8 cellular contexts compared by ENCODE assay signal in the genomic region with DNA sequence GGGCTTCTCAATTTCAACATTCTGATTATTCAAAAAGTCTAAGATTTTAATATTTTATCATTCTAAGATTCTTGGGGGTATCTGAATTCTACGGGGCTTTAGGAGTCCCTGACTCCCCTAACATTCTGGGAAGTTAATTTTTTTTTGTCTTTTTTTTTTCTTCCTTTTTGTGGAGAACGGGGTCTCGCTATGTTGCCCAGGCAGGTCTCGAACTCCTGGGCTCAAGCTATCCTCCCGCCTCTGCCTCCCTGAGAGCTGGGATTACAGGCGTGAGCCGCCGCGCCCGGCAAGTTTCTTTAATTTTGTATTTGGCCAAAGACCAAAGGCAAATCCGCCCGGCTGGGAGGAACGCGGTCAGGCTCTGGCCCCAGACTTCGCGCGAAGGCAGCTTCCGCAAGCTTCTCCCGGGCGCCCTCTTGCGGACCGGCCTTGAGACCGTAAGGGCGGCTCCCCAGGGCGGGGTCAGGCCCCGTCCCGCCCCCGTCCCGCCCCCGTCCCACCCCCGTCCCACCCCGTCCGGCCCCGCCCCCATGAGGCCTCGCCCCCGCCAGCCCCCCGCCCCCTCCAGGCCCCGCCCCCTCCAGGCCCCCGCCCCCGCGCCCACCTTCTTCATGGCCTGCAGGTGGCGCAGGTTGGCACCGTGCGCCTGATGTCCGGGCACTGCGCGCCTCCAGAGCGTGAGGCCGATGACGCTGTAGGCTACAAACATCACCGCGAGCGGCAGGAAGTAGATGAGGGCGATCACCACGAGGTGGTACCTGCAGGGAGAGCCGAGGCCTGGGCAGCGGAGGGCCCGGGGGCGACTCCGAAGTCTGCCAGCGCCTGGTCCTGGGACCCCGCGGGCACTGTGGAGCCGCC. TPM values are rescaled to one million over a fixed set of nuclear protein-coding genes. Genes with fewer than 3 reads are reported as not detected.
DNase-seq lines count a peak whose midpoint lies in the region; ATAC-seq and TF ChIP-seq lines count a peak whose summit lies in the region.

No MANE protein-coding gene starts in this region.

- H3K79me1 ChIP-seq in trophoblast cell (ENCODE audit: low read length), result peaks cover 11% of the 10 kb centered on the region

- H3K36me3 Mint-ChIP-seq in activated naive CD4-positive, alpha-beta T cell treated with anti-CD3 and anti-CD28 coated beads, Interleukin-2, amount 50 U/mL, for 72 hours, result no peaks in the 10 kb centered on the region

- intact Hi-C loops in head of caudate nucleus (cut with DNase I) (no loop called here), transverse colon (cut with DNase I; ENCODE audit: low total_unique reads) (no loop called here)

- peaks cover 10% of the 10 kb centered on the region for H3F3A ChIP-seq in SK-N-SH (replicated peaks; ENCODE audit: insufficient read depth)

- H3K4ac ChIP-seq in trophoblast cell (ENCODE audit: low read depth, low read length), result no peak overlapping the region

- ATAC-seq in HG02588 (IDR thresholded peaks at IDR 0.05; ENCODE audit: unreplicated experiment), result peak; percentile 86
- peak; percentile 87 to 97 for ATAC-seq in activated naive CD4-positive, alpha-beta T cell treated with anti-CD3 and anti-CD28 coated beads, Interleukin-2, amount 50 U/mL, for 72 hours

- no peak overlapping the region for H2BK12ac ChIP-seq in trophoblast cell (ENCODE audit: low read length)

- H4K12ac ChIP-seq in trophoblast cell (ENCODE audit: low read depth, low read length), result peak overlapping the region; percentile 76

- TF ChIP-seq EP300 in SK-N-SH (IDR thresholded peaks at IDR 0.05; ENCODE audit: borderline replicate concordance in 1 of 2, low read depth in 1 of 2, low read length in 1 of 2) (no peak), transverse colon (IDR thresholded peaks at IDR 0.05; ENCODE audit: low read depth) (no peak)

- no peaks in the 10 kb centered on the region for H3K9me3 ChIP-seq in SK-N-SH
- H3K9me3 ChIP-seq in trophoblast cell (ENCODE audit: insufficient read depth, low read depth, low read length), result no peaks in the 10 kb centered on the region
- H3K9me3 ChIP-seq in transverse colon, result no peaks in the 10 kb centered on the region

- peak overlapping the region; percentile 81 to 95 for H3K27ac Mint-ChIP-seq in activated naive CD4-positive, alpha-beta T cell treated with anti-CD3 and anti-CD28 coated beads, Interleukin-2, amount 50 U/mL, for 72 hours

- WGBS in SK-N-SH (ENCODE audit: low lambda C conversion rate), result 3% methylated on average over 41 of the region's 64 CpGs
- WGBS in trophoblast cell (ENCODE audit: extremely low coverage, insufficient coverage, insufficient read length), result no CpG with 5 or more reads among the region's 64 CpGs
- WGBS in transverse colon (ENCODE audit: low coverage in 1 of 2), 2 donors, result 0 to 3% methylated on average over 1 to 36 of the region's 64 CpGs

- H3K27me3 ChIP-seq in SK-N-SH (ENCODE audit: insufficient read depth) (no peaks in the 10 kb centered on the region), trophoblast cell (ENCODE audit: insufficient read depth, low read length) (no peaks in the 10 kb centered on the region), transverse colon (no peaks in the 10 kb centered on the region)

- H3K79me2 ChIP-seq in SK-N-SH (ENCODE audit: insufficient read depth), result no peaks in the 10 kb centered on the region
- H3K79me2 ChIP-seq in trophoblast cell (ENCODE audit: control insufficient read depth, insufficient read depth, low read length, poor library complexity), result no peaks in the 10 kb centered on the region

- no peak overlapping the region for H3K23ac ChIP-seq in trophoblast cell (ENCODE audit: low read length)

- H3K9ac ChIP-seq in SK-N-SH (0 out of 2 replicates have a peak overlapping the region, but pooled peaks have one; percentile 36), trophoblast cell (ENCODE audit: low read length) (no peak overlapping the region)

- H2AK5ac ChIP-seq in trophoblast cell (ENCODE audit: low read length), result no peak overlapping the region

- H2BK5ac ChIP-seq in trophoblast cell (ENCODE audit: low read depth, low read length, poor library complexity), result no peak overlapping the region

- peak overlapping the region; percentile 48 for H2BK120ac ChIP-seq in trophoblast cell (ENCODE audit: insufficient read depth, low read length, poor library complexity)

- H3K9me3 Mint-ChIP-seq in activated naive CD4-positive, alpha-beta T cell treated with anti-CD3 and anti-CD28 coated beads, Interleukin-2, amount 50 U/mL, for 72 hours, result no peaks in the 10 kb centered on the region

- H3K4me3 ChIP-seq in GM12865 (ENCODE audit: low read depth, low read length) (peak overlapping the region; percentile 31), SK-N-SH (ENCODE audit: low read depth in 2 of 2, low read length in 1 of 2) (peak overlapping the region; percentile 35 to 39; a peak in 3 of 4 replicates), trophoblast cell (ENCODE audit: low read depth, low read length) (no peak overlapping the region), transverse colon (peak overlapping the region in 3 of 4 donors; percentile 4 to 32 (median 27))

- peak overlapping the region; percentile 69 for H4K8ac ChIP-seq in trophoblast cell (ENCODE audit: low read depth, low read length)

- peak overlapping the region; percentile 47 for H3K18ac ChIP-seq in trophoblast cell (ENCODE audit: low read length)

- peak overlapping the region; percentile 78 for H3K4me2 ChIP-seq in SK-N-SH
- peak overlapping the region; percentile 50 for H3K4me2 ChIP-seq in trophoblast cell (ENCODE audit: low read length)

- H3K14ac ChIP-seq in trophoblast cell (ENCODE audit: low read length), result peak overlapping the region; percentile 25

- TF ChIP-seq POLR2A in transverse colon (IDR thresholded peaks at IDR 0.05), result peak; percentile 33

- TF ChIP-seq CTCF in GM12865 (IDR thresholded peaks at IDR 0.05; ENCODE audit: insufficient read depth, low read depth, low read length, missing control alignments) (peak; percentile 56), SK-N-SH (IDR thresholded peaks at IDR 0.05) (peak; percentile 51), transverse colon (IDR thresholded peaks at IDR 0.05) (peak; percentile 71 to 87 (median 74))

- POLR2A ChIA-PET in SK-N-SH (lab: Yijun Ruan, JAX), result interaction anchor here (0.6 to 1.0 kb wide), 2 partner anchors 99 to 211 kb away, joined by 3 to 4 read pairs; no protein-coding TSS in a partner anchor

- peak overlapping the region; percentile 46 to 50; a peak in 3 of 4 replicates for H3K27ac ChIP-seq in SK-N-SH (ENCODE audit: low read depth in 2 of 2, low read length in 1 of 2)
- H3K27ac ChIP-seq in trophoblast cell (ENCODE audit: low read depth, low read length), result no peak overlapping the region
- peak overlapping the region; percentile 88 to 94 (median 92) for H3K27ac ChIP-seq in transverse colon

- H3K4me1 ChIP-seq in SK-N-SH (ENCODE audit: control insufficient read depth in 1 of 2, insufficient read depth in 2 of 2, low read depth in 1 of 2, low read length in 1 of 2), result peaks cover 0 to 20% of the 10 kb centered on the region in 2 experiments; a peak in 2 of 4 replicates
- peaks cover 14 to 22% of the 10 kb centered on the region in 2 experiments for H3K4me1 ChIP-seq in trophoblast cell (ENCODE audit: control insufficient read depth in 1 of 2, insufficient read depth in 2 of 2, low read length in 2 of 2)
- H3K4me1 ChIP-seq in transverse colon, result peaks cover 13 to 52% (median 24%) of the 10 kb centered on the region in 4 donors

- H2AFZ ChIP-seq in SK-N-SH (ENCODE audit: low read depth) (peak overlapping the region; percentile 78), trophoblast cell (ENCODE audit: insufficient read depth, low read length, poor library complexity) (peak overlapping the region; percentile 38)

- in situ Hi-C loops in transverse colon (cut with MboI; ENCODE audit: low pct_ligation_motif_present in 1 of 4, low pct_unique_long_range_greater_than_20kb in 1 of 4, low sequenced_read_pairs in 3 of 4), result loop anchor here in 3 of 4 donors (10.0 to 25.0 kb wide), 2 partner anchors 226 to 229 kb away; a partner anchor contains a TSS

- H4K91ac ChIP-seq in trophoblast cell (ENCODE audit: low read depth, low read length), result peak overlapping the region; percentile 63

- DNase-seq in GM12865 (ENCODE audit: low read depth) (peak; percentile 95), NCI-H1048 (lab: John Stamatoyannopoulos, UW) (peak; percentile 87), SK-N-SH (peak; percentile 98), head of caudate nucleus (peak; percentile 79 to 96 (median 91)), trophoblast cell (peak; percentile 85 to 97), transverse colon (peak; percentile 97)
- peak; percentile 92 for DNase-seq in activated naive CD4-positive, alpha-beta T cell treated with anti-CD3 and anti-CD28 coated beads, Interleukin-2, amount 50 U/mL, for 72 hours (ENCODE audit: low spot score in 2 of 2)

- CTCF ChIA-PET in SK-N-SH (lab: Yijun Ruan, JAX), result interaction anchor here (0.6 to 6.7 kb wide), 47 partner anchors 9 to 456 kb away, joined by 3 to 55 read pairs (median 4); a partner anchor contains a TSS

- peak; percentile 41; the same call in 1 of the 2 replicates for TF ChIP-seq RAD21 in SK-N-SH (IDR thresholded peaks at IDR 0.05; ENCODE audit: low read length)

- no peaks in the 10 kb centered on the region for H3K9me2 ChIP-seq in SK-N-SH

- H3K36me3 ChIP-seq in SK-N-SH (replicated peaks in 1 of 2; ENCODE audit: control insufficient read depth in 1 of 2, insufficient read depth in 2 of 2, low read length in 1 of 2) (peaks cover 0 to 6% of the 10 kb centered on the region in 2 experiments), trophoblast cell (ENCODE audit: control insufficient read depth in 1 of 2, insufficient read depth in 2 of 2, low read length in 2 of 2) (peaks cover 0 to 5% of the 10 kb centered on the region in 2 experiments), transverse colon (peaks cover 0 to 4% (median 0%) of the 10 kb centered on the region in 4 donors)

- no peaks in the 10 kb centered on the region for H4K20me1 ChIP-seq in SK-N-SH (ENCODE audit: insufficient read depth)

TF ChIP-seq in SK-N-SH, 30 proteins besides CTCF, POLR2A, EP300 and RAD21 (continues in another document):
- TF ChIP-seq RCOR1 (IDR thresholded peaks at IDR 0.05; ENCODE audit: low read length), result 0 out of 2 replicates have a peak, but pooled peaks have one; percentile 6

RNA-seq across cellular contexts. Expression of a gene that starts 8.2 kb away (rescaled TPM):
- 0.02 and 0.05 TPM in 2 replicates for polyA plus RNA-seq in SK-N-SH (2012; rRNA removed)
- 0.03 TPM in 1 of 2 replicates, not detected in the other for polyA plus RNA-seq in SK-N-SH (2012; cell fraction: cytosol; rRNA removed)
- polyA plus RNA-seq in SK-N-SH (2012; cell fraction: nucleus; rRNA removed), result not detected in 2 replicates
- total RNA-seq in activated naive CD4-positive, alpha-beta T cell treated with anti-CD3 and anti-CD28 coated beads, Interleukin-2, amount 50 U/mL, for 72 hours, result under 1 TPM in 1 of 2 donors, not detected in 1; 0.16 TPM
- polyA plus RNA-seq in trophoblast cell (2013), result 0.07 and 0.10 TPM in 2 replicates
- 100 to 1,000 TPM in 2 of 4 donors, 10 to 100 TPM in 2; 18.9 to 241 (median 78.9) TPM for total RNA-seq in transverse colon

RNA-seq across cellular contexts. Expression of a gene that starts 42.7 kb away (rescaled TPM):
- polyA plus RNA-seq in SK-N-SH (2012; rRNA removed), result 8.5 and 13.8 TPM in 2 replicates
- polyA plus RNA-seq in SK-N-SH (2012; cell fraction: cytosol; rRNA removed), result 8.0 and 9.7 TPM in 2 replicates
- polyA plus RNA-seq in SK-N-SH (2012; cell fraction: nucleus; rRNA removed), result 7.3 and 8.3 TPM in 2 replicates
- 1 to 10 TPM; 1.3 to 1.9 TPM for total RNA-seq in activated naive CD4-positive, alpha-beta T cell treated with anti-CD3 and anti-CD28 coated beads, Interleukin-2, amount 50 U/mL, for 72 hours
- polyA plus RNA-seq in trophoblast cell (2013), result 19.1 and 19.5 TPM in 2 replicates
- 100 to 1,000 TPM in 3 of 4 donors, 10 to 100 TPM in 1; 97.7 to 152 (median 148) TPM for total RNA-seq in transverse colon

Comparison
In these comparisons a context has a peak if more than half of its experiments do, and no peak if none do; other contexts are left out.
1. RNA of a gene that starts 8.2 kb away (total RNA-seq): 18.9 to 241 TPM in transverse colon; 0.16 TPM in activated naive CD4-positive, alpha-beta T cell treated with anti-CD3 and anti-CD28 coated beads, Interleukin-2, amount 50 U/mL, for 72 hours; every median in the first group is over 10 times any median in the second.
2. RNA of a gene that starts 42.7 kb away (total RNA-seq): 97.7 to 152 TPM in transverse colon; 1.3 to 1.9 TPM in activated naive CD4-positive, alpha-beta T cell treated with anti-CD3 and anti-CD28 coated beads, Interleukin-2, amount 50 U/mL, for 72 hours; every median in the first group is over 10 times any median in the second.
3. Peak in every context shown above with its lines, with median percentiles within 50 percentile points of each other: DNase-seq and CTCF ChIP-seq.